11 cellular contexts compared by ENCODE assay signal in the genomic region with DNA sequence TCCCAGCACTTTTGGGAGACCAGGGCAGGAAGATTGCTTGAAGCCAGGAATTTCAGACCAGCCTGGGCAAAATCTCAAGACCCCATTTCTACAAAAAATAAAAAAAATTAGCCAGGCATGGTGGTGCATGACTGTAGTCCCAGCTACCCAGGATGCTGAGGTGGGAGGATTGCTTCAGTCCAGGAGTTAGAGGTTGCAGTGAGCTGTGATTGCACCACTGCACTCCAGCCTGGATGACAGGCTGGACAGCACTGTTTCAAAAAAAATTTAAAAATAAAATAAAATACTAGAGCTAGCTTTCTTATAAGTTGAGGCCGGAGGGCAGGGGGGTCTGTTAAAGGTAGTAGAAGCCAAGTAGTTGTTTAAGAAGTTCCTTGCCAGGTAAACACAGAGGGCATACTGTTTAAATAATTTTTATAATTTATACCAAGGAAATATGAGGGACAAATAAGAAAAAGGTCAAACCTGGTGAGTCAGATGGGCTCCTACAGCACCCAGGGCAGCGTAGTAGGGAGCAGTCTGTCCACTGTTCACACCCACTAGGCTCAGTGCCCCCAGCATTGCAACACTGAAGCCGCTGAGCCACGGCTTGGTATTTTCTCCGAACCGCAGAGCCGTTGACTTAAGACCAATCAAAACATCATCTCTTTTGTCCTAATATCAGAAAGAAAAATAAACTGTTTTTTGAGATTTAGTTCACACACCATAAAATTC. TPM values are rescaled to one million over a fixed set of nuclear protein-coding genes. Genes with fewer than 3 reads are reported as not detected.
A peak's percentile ranks its signal among the peaks of the same experiment; 100 is the strongest.
DNase-seq lines count a peak whose midpoint lies in the region; ATAC-seq and TF ChIP-seq lines count a peak whose summit lies in the region.
"Had no signal": no experiment of that assay in that cellular context is flagged by ENCODE, and none has a peak within 500 bp of the region (broad histone marks: within the 10 kb centered on the region; RNA-seq: fewer than 3 reads in every experiment).

No MANE protein-coding gene starts in this region.

- no peaks in the 10 kb centered on the region for H4K20me1 ChIP-seq in osteoblast (ENCODE audit: insufficient read depth, low read length)

- peak; percentile 28 for ATAC-seq in central memory CD8-positive, alpha-beta T cell (replicated peaks; ENCODE audit: extremely low read depth, poor library complexity, severe bottlenecking)

- no peak overlapping the region for H3K4me3 ChIP-seq in GM12865 (ENCODE audit: low read depth, low read length)
- no peak overlapping the region for H3K4me3 ChIP-seq in osteoblast (ENCODE audit: insufficient read depth, low read length)
- no peak overlapping the region for H3K4me3 ChIP-seq in endodermal cell (ENCODE audit: low read length)

- DNase-seq in GM12865 (ENCODE audit: low read depth) = peak; percentile 23
- DNase-seq in NOMO-1 treated with DMSO at 0.1 percent for 48 hours (lab: John Stamatoyannopoulos, UW; ENCODE audit: unreplicated experiment) = peak; percentile 70
- DNase-seq in central memory CD8-positive, alpha-beta T cell (ENCODE audit: low spot score in 2 of 2) = no peak
- peak; percentile 62 for DNase-seq in osteoblast (ENCODE audit: insufficient read length, low spot score, missing footprints)
- no peak for DNase-seq in retina
- no peak for DNase-seq in DMS114 treated with DMSO at 0.1 percent for 48 hours (lab: John Stamatoyannopoulos, UW; ENCODE audit: unreplicated experiment)
- no peak for DNase-seq in endodermal cell
- no peak for DNase-seq in HuH-7.5 (ENCODE audit: low spot score)
- DNase-seq: CD8-positive, alpha-beta memory T cell; NCI-H1417 treated with DMSO at 0.1 percent for 48 hours had no signal

- TF ChIP-seq CTCF in GM12865 (IDR thresholded peaks at IDR 0.05; ENCODE audit: insufficient read depth, low read depth, low read length, missing control alignments) (no peak), osteoblast (IDR thresholded peaks at IDR 0.05; ENCODE audit: extremely low read depth, low read depth, low read length) (no peak), endodermal cell (conservative IDR thresholded peaks at IDR 0.05) (no peak)

- 91 to 93% methylated on average over 4 to 7 of the region's 7 CpGs for WGBS in endodermal cell (ENCODE audit: insufficient coverage in 1 of 2, insufficient read length in 1 of 2), 2 experiments

- H3K27me3 Mint-ChIP-seq in central memory CD8-positive, alpha-beta T cell = no peaks in the 10 kb centered on the region
- no peaks in the 10 kb centered on the region for H3K27me3 Mint-ChIP-seq in endodermal cell (ENCODE audit: insufficient read depth)
- H3K27me3 Mint-ChIP-seq: CD8-positive, alpha-beta memory T cell had no signal

- H3K27ac ChIP-seq in osteoblast (ENCODE audit: low read depth, low read length) (peak overlapping the region; percentile 85), endodermal cell (ENCODE audit: low read depth, low read length) (no peak overlapping the region)
- H3K27ac ChIP-seq: VCaP had no signal

- H3K36me3 Mint-ChIP-seq in central memory CD8-positive, alpha-beta T cell (ENCODE audit: insufficient read depth) = peaks cover 4% of the 10 kb centered on the region
- H3K36me3 Mint-ChIP-seq in endodermal cell (ENCODE audit: low read depth) = peaks cover 17% of the 10 kb centered on the region

- peak overlapping the region; percentile 39 for H3K4me2 ChIP-seq in osteoblast (ENCODE audit: insufficient read depth, low read length)

- H2AFZ ChIP-seq in osteoblast (ENCODE audit: low read length) = no peak overlapping the region

- H3K4me1 ChIP-seq in osteoblast (ENCODE audit: insufficient read depth, low read length) = peaks cover 37% of the 10 kb centered on the region
- no peaks in the 10 kb centered on the region for H3K4me1 ChIP-seq in endodermal cell (ENCODE audit: control insufficient read depth, insufficient read depth, low read length)

- no peaks in the 10 kb centered on the region for H3K9me3 Mint-ChIP-seq in central memory CD8-positive, alpha-beta T cell
- H3K9me3 Mint-ChIP-seq in endodermal cell = no peaks in the 10 kb centered on the region
- H3K9me3 Mint-ChIP-seq: CD8-positive, alpha-beta memory T cell had no signal

- no peaks in the 10 kb centered on the region for H3K36me3 ChIP-seq in osteoblast (ENCODE audit: insufficient read depth, low read length)
- peaks cover 43% of the 10 kb centered on the region for H3K36me3 ChIP-seq in endodermal cell (ENCODE audit: control insufficient read depth, insufficient read depth, low read length)

- H3K4me3 Mint-ChIP-seq in central memory CD8-positive, alpha-beta T cell = no peak overlapping the region
- no peak overlapping the region for H3K4me3 Mint-ChIP-seq in endodermal cell
- H3K4me3 Mint-ChIP-seq: CD8-positive, alpha-beta memory T cell had no signal

- no peaks in the 10 kb centered on the region for H3K27me3 ChIP-seq in osteoblast (ENCODE audit: insufficient read depth, low read length)
- H3K27me3 ChIP-seq in endodermal cell (ENCODE audit: control insufficient read depth, insufficient read depth, low read length, poor library complexity, severe bottlenecking) = no peaks in the 10 kb centered on the region

- H3K9ac ChIP-seq in endodermal cell (ENCODE audit: extremely low read depth, low read length, poor library complexity, severe bottlenecking) = no peak overlapping the region

- H3K4me1 Mint-ChIP-seq in central memory CD8-positive, alpha-beta T cell = peaks cover 7% of the 10 kb centered on the region
- no peaks in the 10 kb centered on the region for H3K4me1 Mint-ChIP-seq in endodermal cell

- H3K79me2 ChIP-seq in osteoblast (ENCODE audit: insufficient read depth, low read length) = no peaks in the 10 kb centered on the region

- no peak overlapping the region for H3K27ac Mint-ChIP-seq in central memory CD8-positive, alpha-beta T cell (ENCODE audit: low read depth)
- H3K27ac Mint-ChIP-seq in endodermal cell = no peak overlapping the region

- H3K9me3 ChIP-seq in osteoblast (ENCODE audit: low read depth, low read length) (no peaks in the 10 kb centered on the region), endodermal cell (ENCODE audit: control insufficient read depth, low read length) (no peaks in the 10 kb centered on the region)

RNA-seq across cellular contexts. Expression of a gene that starts 17.3 kb away (rescaled TPM):
- total RNA-seq in osteoblast = 14.1 and 17.1 TPM in 2 replicates
- total RNA-seq in endodermal cell = 10 to 100 TPM; 17.7 to 18.4 TPM
- polyA plus RNA-seq in endodermal cell (2013, experiment 1 of 2) = 10.4 TPM
- 10.6 TPM for polyA plus RNA-seq in endodermal cell (2013, experiment 2 of 2)

Comparison
In these comparisons a context has a peak if more than half of its experiments do, and no peak if none do; other contexts are left out.
1. DNase-seq: peak in GM12865 (single experiment), NOMO-1 treated with DMSO at 0.1 percent for 48 hours (single experiment) and osteoblast (single experiment); none in central memory CD8-positive, alpha-beta T cell (0 of 2), retina (single experiment), DMS114 treated with DMSO at 0.1 percent for 48 hours (single experiment), endodermal cell (single experiment) and HuH-7.5 (single experiment).